In the genomic region with DNA sequence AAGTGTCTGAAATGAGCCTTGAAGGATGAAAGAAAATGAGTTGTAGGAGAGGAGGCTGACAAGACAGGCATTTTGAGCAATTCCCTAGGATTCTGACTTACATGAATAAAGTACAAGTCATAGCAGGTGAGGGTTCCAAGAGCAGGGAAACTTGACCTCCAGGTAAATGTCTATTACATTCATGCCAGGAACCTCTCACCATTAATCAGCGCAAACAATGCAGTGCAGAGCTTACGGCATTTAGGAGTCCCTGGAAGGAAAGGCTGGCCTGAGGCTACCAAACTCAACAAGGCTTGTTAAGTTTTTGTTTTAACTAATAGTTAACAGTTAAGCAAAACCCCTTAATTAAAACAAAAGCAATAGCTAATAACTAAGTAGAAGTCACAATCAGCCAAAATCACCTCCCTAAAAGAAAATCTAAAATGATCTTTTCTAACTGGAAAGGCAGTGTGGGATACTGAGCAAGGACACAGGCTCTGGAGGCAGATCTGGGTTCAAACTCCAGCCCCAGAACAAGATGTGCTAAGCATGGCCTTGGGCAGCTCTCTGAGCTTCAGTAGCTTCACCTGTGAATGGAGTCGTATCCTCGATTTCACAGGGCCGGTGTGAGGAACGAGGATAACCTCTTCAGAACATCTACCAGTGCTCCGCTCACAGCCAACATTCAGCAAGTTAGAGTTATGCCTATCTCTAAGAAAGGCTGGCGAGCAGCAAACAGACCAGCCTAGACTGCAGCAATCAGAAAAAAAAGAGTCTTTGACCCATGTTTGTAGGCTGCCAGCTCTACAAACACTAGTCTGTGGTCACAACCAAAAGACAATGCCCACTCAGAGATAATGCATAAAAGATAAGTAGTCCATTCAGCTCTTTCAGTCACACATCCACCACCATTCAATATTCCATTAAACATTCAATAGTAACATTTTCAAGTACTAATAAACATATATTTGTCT, we compare ENCODE assay signal across 10 cellular contexts. TPM values are rescaled to one million over a fixed set of nuclear protein-coding genes. Genes with fewer than 3 reads are reported as not detected.
DNase-seq lines count a peak whose midpoint lies in the region; ATAC-seq and TF ChIP-seq lines count a peak whose summit lies in the region.
"Had no signal": no experiment of that assay in that cellular context is flagged by ENCODE, and none has a peak within 500 bp of the region (broad histone marks: within the 10 kb centered on the region; RNA-seq: fewer than 3 reads in every experiment).

No MANE protein-coding gene starts in this region.

- H3K4me3 ChIP-seq in PC-3 (ENCODE audit: low read length) = peak overlapping the region; percentile 19; the same call in 1 of the 2 replicates
- H3K4me3 ChIP-seq in gastroesophageal sphincter = no peak overlapping the region
- H3K4me3 ChIP-seq in sigmoid colon = no peak overlapping the region
- H3K4me3 ChIP-seq in smooth muscle cell = no peak overlapping the region

- POLR2A ChIA-PET in PC-3 (lab: Charles Lee; ENCODE audit: unreplicated experiment) = interaction anchor here (0.5 to 1.1 kb wide), 2 partner anchors 12 kb away, joined by 3 read pairs; no protein-coding TSS in a partner anchor

- DNase-seq in NCI-H345 (lab: John Stamatoyannopoulos, UW) = peak; percentile 33
- no peak for DNase-seq in NCI-H345 treated with DMSO at 0.1 percent for 48 hours (lab: John Stamatoyannopoulos, UW; ENCODE audit: unreplicated experiment)
- DNase-seq in PC-3 = peak; percentile 98
- DNase-seq in sigmoid colon = no peak
- no peak for DNase-seq in GM19240 (ENCODE audit: insufficient read length, low spot score)
- no peak for DNase-seq in stimulated activated CD4-positive, alpha-beta T cell treated with anti-CD3 and anti-CD28 coated beads, Interleukin-4, amount 100 ng/mL, for 1 hour
- DNase-seq in smooth muscle cell (lab: John Stamatoyannopoulos, UW; ENCODE audit: unreplicated experiment) = no peak
- DNase-seq: activated CD4-positive, alpha-beta T cell treated with anti-CD3 and anti-CD28 coated beads, Interleukin-2, amount 50 U/mL, for 1 hour; NCI-H2171 had no signal

- H3K79me2 ChIP-seq in PC-3 (ENCODE audit: low read length) (peaks cover 85% of the 10 kb centered on the region), smooth muscle cell (ENCODE audit: low read depth) (peaks cover 47% of the 10 kb centered on the region)

- H3K9me2 ChIP-seq in PC-3 (replicated peaks; ENCODE audit: low read length) = no peaks in the 10 kb centered on the region

- intact Hi-C loops in PC-3 (cut with micrococcal nuclease) = loop anchor here (1.0 kb wide), 1 partner anchor 12 kb away; no protein-coding TSS in a partner anchor
- intact Hi-C loops in sigmoid colon (cut with DNase I) = no loop called here

- no TSS peak for BruUV-seq in PC-3 (replicated peaks; lab: Mats Ljungman, UMichigan)

- CTCF ChIA-PET in PC-3 (lab: Charles Lee) = interaction anchor here (0.6 to 1.3 kb wide), 2 partner anchors 14 to 15 kb away, joined by 3 to 4 read pairs; no protein-coding TSS in a partner anchor

- H3F3A ChIP-seq in PC-3 (ENCODE audit: low read length, unreplicated experiment) = peaks cover 9% of the 10 kb centered on the region
- peaks cover 7% of the 10 kb centered on the region for H3F3A ChIP-seq in smooth muscle cell (ENCODE audit: low read depth)

- no peaks in the 10 kb centered on the region for H3K9me3 ChIP-seq in PC-3 (ENCODE audit: low read length)
- H3K9me3 ChIP-seq in gastroesophageal sphincter = peaks cover 0 to 5% (median 0%) of the 10 kb centered on the region in 3 donors
- H3K9me3 ChIP-seq in sigmoid colon = peaks cover 0 to 2% (median 0%) of the 10 kb centered on the region in 4 donors
- H3K9me3 ChIP-seq in smooth muscle cell (replicated peaks; ENCODE audit: low read depth) = peaks cover 3% of the 10 kb centered on the region

- H3K27ac ChIP-seq in PC-3 (ENCODE audit: low read length) = peak overlapping the region; percentile 89
- H3K27ac ChIP-seq in gastroesophageal sphincter = peak overlapping the region in 3 of 4 donors; percentile 15 to 75 (median 32)
- H3K27ac ChIP-seq in sigmoid colon = peak overlapping the region; percentile 64 to 79 (median 72)
- H3K27ac ChIP-seq in smooth muscle cell (ENCODE audit: low read depth) = no peak overlapping the region

- H4K20me1 ChIP-seq in PC-3 (ENCODE audit: low read length) (peaks cover 23% of the 10 kb centered on the region), smooth muscle cell (ENCODE audit: low read depth) (peaks cover 59% of the 10 kb centered on the region)

- WGBS in gastroesophageal sphincter (ENCODE audit: low coverage in 1 of 2), 2 donors = 50 to 81% methylated on average over 2 to 4 of the region's 8 CpGs
- WGBS in sigmoid colon, 2 donors = 86 to 91% methylated on average over 8 of the region's 8 CpGs
- 90% methylated on average over 8 of the region's 8 CpGs for WGBS in smooth muscle cell (ENCODE audit: low lambda C conversion rate)

- peaks cover 46% of the 10 kb centered on the region for H3K4me1 ChIP-seq in PC-3 (ENCODE audit: insufficient read depth, low read length)
- H3K4me1 ChIP-seq in gastroesophageal sphincter = peaks cover 6 to 63% (median 29%) of the 10 kb centered on the region in 3 donors
- H3K4me1 ChIP-seq in sigmoid colon = peaks cover 0 to 56% (median 47%) of the 10 kb centered on the region in 4 donors
- H3K4me1 ChIP-seq in smooth muscle cell (ENCODE audit: low read depth) = no peaks in the 10 kb centered on the region

- H3K4me2 ChIP-seq in PC-3 (ENCODE audit: low read length) = peak overlapping the region; percentile 78
- no peak overlapping the region for H3K4me2 ChIP-seq in smooth muscle cell

- TF ChIP-seq POLR2A in gastroesophageal sphincter (IDR thresholded peaks at IDR 0.05) (no peak), sigmoid colon (IDR thresholded peaks at IDR 0.05) (no peak)

- H3K36me3 ChIP-seq in PC-3 (ENCODE audit: low read depth, low read length) (peaks cover 8% of the 10 kb centered on the region; the same call in 1 of the 2 replicates), gastroesophageal sphincter (no peaks in the 10 kb centered on the region), sigmoid colon (no peaks in the 10 kb centered on the region), smooth muscle cell (ENCODE audit: low read depth) (no peaks in the 10 kb centered on the region)

- H3K9ac ChIP-seq in PC-3 (ENCODE audit: low read length) = peak overlapping the region; percentile 40
- H3K9ac ChIP-seq in smooth muscle cell (ENCODE audit: low read depth) = no peak overlapping the region

- ATAC-seq in PC-3 (peak; percentile 92), gastroesophageal sphincter (no peak)

- H2AFZ ChIP-seq in PC-3 (ENCODE audit: low read length) (no peak overlapping the region), smooth muscle cell (ENCODE audit: low read depth) (no peak overlapping the region)

- TF ChIP-seq CTCF in PC-3 (conservative IDR thresholded peaks at IDR 0.05; ENCODE audit: low read depth, low read length) = no peak
- no peak for TF ChIP-seq CTCF in gastroesophageal sphincter (IDR thresholded peaks at IDR 0.05)
- no peak for TF ChIP-seq CTCF in sigmoid colon (IDR thresholded peaks at IDR 0.05)
- no peak for TF ChIP-seq CTCF in smooth muscle cell (IDR thresholded peaks at IDR 0.05; ENCODE audit: borderline replicate concordance, insufficient read depth, poor library complexity, severe bottlenecking)

- H3K27me3 ChIP-seq in PC-3 (ENCODE audit: low read length) (no peaks in the 10 kb centered on the region), gastroesophageal sphincter (no peaks in the 10 kb centered on the region), sigmoid colon (no peaks in the 10 kb centered on the region), smooth muscle cell (ENCODE audit: low read depth) (no peaks in the 10 kb centered on the region)

- TF ChIP-seq EP300 in gastroesophageal sphincter (IDR thresholded peaks at IDR 0.05) (no peak), sigmoid colon (IDR thresholded peaks at IDR 0.05) (no peak)

RNA-seq across cellular contexts. Expression of a gene that starts 16.9 kb away (rescaled TPM):
- total RNA-seq in PC-3 (2014; rRNA removed) (9.0 and 16.0 TPM in 2 replicates), gastroesophageal sphincter (10 to 100 TPM; 37.5 to 48.6 (median 41.9) TPM), sigmoid colon (10 to 100 TPM; 19.4 to 30.3 (median 22.5) TPM), smooth muscle cell (8.9 and 9.4 TPM in 2 replicates)
- polyA plus RNA-seq in sigmoid colon (10 to 100 TPM; 16.1 to 24.5 (median 18.6) TPM), smooth muscle cell (3.6 and 4.5 TPM in 2 replicates)

RNA-seq across cellular contexts. Expression of a gene that starts 47.7 kb away (rescaled TPM):
- total RNA-seq in PC-3 (2014; rRNA removed) = 40.0 and 40.6 TPM in 2 replicates
- total RNA-seq in gastroesophageal sphincter = 10 to 100 TPM; 19.4 to 32.5 (median 30.5) TPM
- 10 to 100 TPM; 34.6 to 38.6 (median 35.6) TPM for total RNA-seq in sigmoid colon
- polyA plus RNA-seq in sigmoid colon = 1 to 10 TPM in 2 of 3 donors, under 1 TPM in 1; 0.92 to 8.7 (median 6.6) TPM
- 26.4 and 28.4 TPM in 2 replicates for total RNA-seq in smooth muscle cell
- 22.5 and 26.2 TPM in 2 replicates for polyA plus RNA-seq in smooth muscle cell

Comparison
In these comparisons a context has a peak if more than half of its experiments do, and no peak if none do; other contexts are left out.
1. DNase-seq: peak in NCI-H345 (single experiment) and PC-3 (single experiment); none in NCI-H345 treated with DMSO at 0.1 percent for 48 hours (single experiment), sigmoid colon (single experiment), GM19240 (single experiment), stimulated activated CD4-positive, alpha-beta T cell treated with anti-CD3 and anti-CD28 coated beads, Interleukin-4, amount 100 ng/mL, for 1 hour (single experiment) and smooth muscle cell (single experiment).